16 cellular contexts compared by ENCODE assay signal in the genomic region with DNA sequence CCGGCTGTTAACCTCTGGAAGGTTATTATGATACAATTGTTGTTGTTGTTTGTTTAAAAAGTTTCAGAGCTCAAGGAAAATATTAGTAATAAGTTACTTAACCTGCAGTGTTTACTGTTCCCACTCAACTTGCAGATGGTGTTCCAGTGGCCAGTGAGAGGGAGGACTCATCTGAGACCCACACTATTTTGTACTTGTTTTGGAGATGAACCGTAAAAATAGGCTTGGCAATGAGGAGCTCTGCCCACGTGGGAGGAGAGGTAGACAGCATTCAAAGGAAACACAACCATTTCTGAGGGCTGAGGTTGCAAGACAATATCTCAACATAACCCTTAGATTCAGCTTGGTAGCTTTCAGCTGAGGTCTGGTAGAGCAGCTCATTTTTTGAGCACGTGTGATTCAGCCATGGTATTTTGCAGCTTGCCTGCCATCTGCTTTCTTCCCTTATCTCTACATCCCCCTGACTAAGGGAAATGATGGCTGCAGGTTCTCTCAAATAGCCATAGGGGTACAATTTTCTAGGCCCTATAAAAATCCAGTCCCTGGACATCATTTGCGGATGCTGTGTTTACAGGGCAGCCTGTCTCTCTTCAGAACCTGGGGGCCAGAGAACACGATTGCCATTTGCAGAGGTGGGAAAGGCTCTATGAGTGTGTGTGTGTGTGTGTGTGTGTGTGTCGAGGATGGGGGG.
DNase-seq lines count a peak whose midpoint lies in the region; TF ChIP-seq lines count a peak whose summit lies in the region.
"Had no signal": no experiment of that assay in that cellular context is flagged by ENCODE, and none has a peak within 500 bp of the region (broad histone marks: within the 10 kb centered on the region; RNA-seq: fewer than 3 reads in every experiment).

No MANE protein-coding gene starts in this region.

- H3K4me1 ChIP-seq in vagina: no peaks in the 10 kb centered on the region
- H3K4me1 ChIP-seq in Karpas-422 (ENCODE audit: low read length): no peaks in the 10 kb centered on the region
- H3K4me1 ChIP-seq: BLaER1, colonic mucosa, stomach had no signal

- H3K4me3 ChIP-seq in vagina (no peak overlapping the region), Karpas-422 (ENCODE audit: low read length) (no peak overlapping the region)
- H3K4me3 ChIP-seq: BLaER1, colonic mucosa, lung, stomach had no signal

- no peak overlapping the region for H3K9ac ChIP-seq in Karpas-422 (ENCODE audit: low read length)
- H3K9ac ChIP-seq: BLaER1 had no signal

- H3K27me3 ChIP-seq in vagina: no peaks in the 10 kb centered on the region
- H3K27me3 ChIP-seq in Karpas-422 (ENCODE audit: low read length): no peaks in the 10 kb centered on the region
- H3K27me3 ChIP-seq: BLaER1, brain microvascular endothelial cell, colonic mucosa, stomach had no signal

- H3K27ac ChIP-seq in vagina (peak overlapping the region; percentile 17), Karpas-422 (ENCODE audit: low read length) (no peak overlapping the region)
- H3K27ac ChIP-seq: BLaER1, brain microvascular endothelial cell, colonic mucosa, stomach had no signal

- TF ChIP-seq CTCF in vagina (IDR thresholded peaks at IDR 0.05): no peak

- no peaks in the 10 kb centered on the region for H4K20me1 ChIP-seq in Karpas-422 (ENCODE audit: insufficient read depth, low read depth, low read length)
- H4K20me1 ChIP-seq: BLaER1 had no signal

- no peaks in the 10 kb centered on the region for H3K36me3 ChIP-seq in vagina
- H3K36me3 ChIP-seq in Karpas-422 (ENCODE audit: insufficient read depth, low read length): no peaks in the 10 kb centered on the region
- H3K36me3 ChIP-seq: BLaER1, brain microvascular endothelial cell, colonic mucosa, stomach had no signal

- H3K4me2 ChIP-seq in Karpas-422 (ENCODE audit: low read depth, low read length, poor library complexity, severe bottlenecking): no peak overlapping the region
- H3K4me2 ChIP-seq: BLaER1 had no signal

- H3K79me2 ChIP-seq in Karpas-422 (ENCODE audit: low read length): no peaks in the 10 kb centered on the region

- no peaks in the 10 kb centered on the region for H3K9me2 ChIP-seq in Karpas-422 (replicated peaks; ENCODE audit: insufficient read depth, low read length)

- no peak overlapping the region for H2AFZ ChIP-seq in Karpas-422 (ENCODE audit: low read length)

- no peaks in the 10 kb centered on the region for H3K9me3 ChIP-seq in vagina
- no peaks in the 10 kb centered on the region for H3K9me3 ChIP-seq in Karpas-422 (ENCODE audit: low read length)
- H3K9me3 ChIP-seq: colonic mucosa had no signal

- peak; percentile 50 for DNase-seq in NCI-H748 (lab: John Stamatoyannopoulos, UW; ENCODE audit: unreplicated experiment)
- DNase-seq in NCI-H748 treated with DMSO at 0.1 percent for 48 hours (lab: John Stamatoyannopoulos, UW): no peak
- DNase-seq in NCI-H510A treated with DMSO at 0.1 percent for 48 hours (lab: John Stamatoyannopoulos, UW): peak; percentile 96
- peak; percentile 76 for DNase-seq in islet precursor cell
- peak in 1 of 2 donors; percentile 91 for DNase-seq in vagina (ENCODE audit: extremely low spot score in 2 of 2)
- DNase-seq in anterior cingulate cortex (lab: John Stamatoyannopoulos, UW): no peak
- no peak for DNase-seq in stimulated activated naive CD4-positive, alpha-beta T cell (lab: John Stamatoyannopoulos, UW)
- no peak for DNase-seq in Karpas-422
- DNase-seq: activated CD4-positive, alpha-beta T cell treated with anti-CD3 and anti-CD28 coated beads for 36 hours; brain microvascular endothelial cell; Calu3; stomach; SW 1271 had no signal

- intact Hi-C loops in vagina (cut with DNase I): no loop called here

- TF ChIP-seq POLR2A in vagina (IDR thresholded peaks at IDR 0.05): no peak

Comparison
In these comparisons a context has a peak if more than half of its experiments do, and no peak if none do; other contexts are left out.
1. DNase-seq: peak in NCI-H748 (single experiment), NCI-H510A treated with DMSO at 0.1 percent for 48 hours (single experiment) and islet precursor cell (single experiment); none in NCI-H748 treated with DMSO at 0.1 percent for 48 hours (single experiment), anterior cingulate cortex (0 of 58), stimulated activated naive CD4-positive, alpha-beta T cell (0 of 6) and Karpas-422 (single experiment).